In the genomic region with DNA sequence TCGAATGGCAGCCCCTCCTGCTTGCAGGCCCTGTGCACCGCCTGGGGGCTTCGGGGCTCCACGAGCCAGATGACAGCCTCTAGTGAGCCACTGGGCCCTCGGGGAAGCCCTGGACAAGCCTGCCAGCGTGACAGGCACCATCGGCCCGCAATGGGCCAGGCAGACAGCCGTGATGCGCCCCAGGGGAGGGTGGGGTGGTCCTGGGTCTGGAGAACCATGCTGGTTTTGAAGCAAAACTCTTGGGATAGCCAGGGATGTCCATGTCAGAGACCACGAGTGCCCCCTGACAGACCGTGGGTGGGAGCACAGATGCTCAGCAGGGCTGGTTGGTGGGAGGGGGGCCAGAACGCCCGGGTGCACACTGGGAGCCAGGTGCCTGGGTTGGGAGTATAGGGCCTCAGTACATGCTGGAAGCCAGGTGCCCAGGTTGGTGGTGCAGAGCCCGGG, we compare ENCODE assay signal across 27 cellular contexts.
"Had no signal": no experiment of that assay in that cellular context is flagged by ENCODE, and none has a peak within 500 bp of the region (broad histone marks: within the 10 kb centered on the region; RNA-seq: fewer than 3 reads in every experiment).

No MANE protein-coding gene starts in this region.

- FAIRE-seq: pancreas had no signal

- H3K36me3 Mint-ChIP-seq: mesothelial cell of epicardium, naive B cell, natural killer cell, neural progenitor cell had no signal

- H3K4me3 Mint-ChIP-seq: mesothelial cell of epicardium; naive B cell; natural killer cell; nephron progenitor cell; stimulated activated naive CD8-positive, alpha-beta T cell treated with anti-CD3 and anti-CD28 coated beads, Interleukin-15, Interleukin-2, amounts not matched to agents 100 ng/mL and 50 ng/mL, for 24 hours had no signal

- H3K27me3 Mint-ChIP-seq: naive B cell; stimulated activated naive CD8-positive, alpha-beta T cell treated with anti-CD3 and anti-CD28 coated beads, Interleukin-15, Interleukin-2, amounts not matched to agents 100 ng/mL and 50 ng/mL, for 24 hours had no signal

- H3K4me1 ChIP-seq: left ventricle myocardium inferior, pancreas, prostate gland, suprapubic skin, tibial artery, upper lobe of right lung, uterus had no signal

- DNase-seq: islet precursor cell; left ventricle myocardium inferior; mesendoderm; naive B cell; natural killer cell; nephron progenitor cell; posterior cingulate gyrus; stimulated activated CD4-positive, alpha-beta T cell treated with anti-CD3 and anti-CD28 coated beads, Interleukin-12 subunit alpha, Interleukin-12 subunit beta, amount 100 ng/mL, for 4 hours; stimulated activated CD4-positive, alpha-beta T cell treated with anti-CD3 and anti-CD28 coated beads, Interleukin-15, amount 100 ng/mL, for 24 hours; stimulated activated CD4-positive, alpha-beta T cell treated with anti-CD3 and anti-CD28 coated beads, Interleukin-2, amount 100 ng/mL, for 24 hours; stimulated activated CD4-positive, alpha-beta T cell treated with anti-CD3 and anti-CD28 coated beads, Interleukin-4, amount 100 ng/mL, for 1 hour; stimulated activated naive CD4-positive, alpha-beta T cell; tibial artery; trophoblast cell; upper lobe of right lung; uterus had no signal

- H3K27me3 ChIP-seq: neural progenitor cell, pancreas, suprapubic skin, tibial artery, upper lobe of right lung, uterus had no signal

- H3K36me3 ChIP-seq: left ventricle myocardium inferior, neural progenitor cell, pancreas, prostate gland, suprapubic skin, thoracic aorta, tibial artery, upper lobe of right lung, uterus had no signal

- H3K4me3 ChIP-seq: left ventricle myocardium inferior, lung, neural progenitor cell, pancreas, prostate gland, skin epidermis, suprapubic skin, thoracic aorta, tibial artery, upper lobe of right lung, uterus had no signal

- H3K27ac Mint-ChIP-seq: mesothelial cell of epicardium; natural killer cell; nephron progenitor cell; stimulated activated naive CD8-positive, alpha-beta T cell treated with anti-CD3 and anti-CD28 coated beads, Interleukin-15, Interleukin-2, amounts not matched to agents 100 ng/mL and 50 ng/mL, for 24 hours had no signal

- H3K9me3 ChIP-seq: left ventricle myocardium inferior, pancreas, prostate gland, suprapubic skin, thoracic aorta, tibial artery, upper lobe of right lung, uterus had no signal

- ATAC-seq: natural killer cell, pancreas, right cardiac atrium, sciatic nerve, upper lobe of right lung had no signal

- H3K9me3 Mint-ChIP-seq: mesothelial cell of epicardium; natural killer cell; stimulated activated naive CD8-positive, alpha-beta T cell treated with anti-CD3 and anti-CD28 coated beads, Interleukin-15, Interleukin-2, amounts not matched to agents 100 ng/mL and 50 ng/mL, for 24 hours had no signal
